Comparison of ENCODE assay signal across 1 cellular context in the genomic region with DNA sequence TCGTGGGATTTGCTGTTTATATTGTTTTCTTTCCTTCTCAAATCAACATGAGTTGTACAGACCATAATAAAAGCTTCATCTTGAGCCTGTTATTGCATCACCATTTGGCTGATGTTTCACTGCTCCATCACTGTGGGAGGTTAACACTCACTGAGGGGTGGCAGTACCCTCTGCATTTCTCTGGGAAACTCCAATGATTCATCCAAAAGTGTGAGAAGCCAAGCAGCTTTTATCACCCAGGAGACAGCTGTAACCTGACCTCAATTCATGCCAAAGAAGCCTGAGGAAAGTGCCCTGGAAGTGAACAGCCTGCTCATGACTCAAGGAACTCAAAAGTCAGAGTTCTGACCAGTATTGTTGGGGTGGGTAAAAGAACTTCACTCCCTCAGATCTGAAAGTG.
TF ChIP-seq lines count a peak whose summit lies in the region.

No MANE protein-coding gene starts in this region.

TF ChIP-seq in SK-N-SH, 30 proteins besides CTCF, POLR2A, EP300 and RAD21 (continued from another document):
- TF ChIP-seq, protein P1, sequence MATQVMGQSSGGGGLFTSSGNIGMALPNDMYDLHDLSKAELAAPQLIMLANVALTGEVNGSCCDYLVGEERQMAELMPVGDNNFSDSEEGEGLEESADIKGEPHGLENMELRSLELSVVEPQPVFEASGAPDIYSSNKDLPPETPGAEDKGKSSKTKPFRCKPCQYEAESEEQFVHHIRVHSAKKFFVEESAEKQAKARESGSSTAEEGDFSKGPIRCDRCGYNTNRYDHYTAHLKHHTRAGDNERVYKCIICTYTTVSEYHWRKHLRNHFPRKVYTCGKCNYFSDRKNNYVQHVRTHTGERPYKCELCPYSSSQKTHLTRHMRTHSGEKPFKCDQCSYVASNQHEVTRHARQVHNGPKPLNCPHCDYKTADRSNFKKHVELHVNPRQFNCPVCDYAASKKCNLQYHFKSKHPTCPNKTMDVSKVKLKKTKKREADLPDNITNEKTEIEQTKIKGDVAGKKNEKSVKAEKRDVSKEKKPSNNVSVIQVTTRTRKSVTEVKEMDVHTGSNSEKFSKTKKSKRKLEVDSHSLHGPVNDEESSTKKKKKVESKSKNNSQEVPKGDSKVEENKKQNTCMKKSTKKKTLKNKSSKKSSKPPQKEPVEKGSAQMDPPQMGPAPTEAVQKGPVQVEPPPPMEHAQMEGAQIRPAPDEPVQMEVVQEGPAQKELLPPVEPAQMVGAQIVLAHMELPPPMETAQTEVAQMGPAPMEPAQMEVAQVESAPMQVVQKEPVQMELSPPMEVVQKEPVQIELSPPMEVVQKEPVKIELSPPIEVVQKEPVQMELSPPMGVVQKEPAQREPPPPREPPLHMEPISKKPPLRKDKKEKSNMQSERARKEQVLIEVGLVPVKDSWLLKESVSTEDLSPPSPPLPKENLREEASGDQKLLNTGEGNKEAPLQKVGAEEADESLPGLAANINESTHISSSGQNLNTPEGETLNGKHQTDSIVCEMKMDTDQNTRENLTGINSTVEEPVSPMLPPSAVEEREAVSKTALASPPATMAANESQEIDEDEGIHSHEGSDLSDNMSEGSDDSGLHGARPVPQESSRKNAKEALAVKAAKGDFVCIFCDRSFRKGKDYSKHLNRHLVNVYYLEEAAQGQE (IDR thresholded peaks at IDR 0.05; ENCODE audit: low read depth, low read length) = 0 out of 2 replicates have a peak, but pooled peaks have one; percentile 56
- TF ChIP-seq JUND (IDR thresholded peaks at IDR 0.05) (peak; percentile 92), RFX5 (IDR thresholded peaks at IDR 0.05; ENCODE audit: low read length) (no peak), TCF12 (IDR thresholded peaks at IDR 0.05) (peak; percentile 92), FOXJ3 (CRISPR knock-in tag; IDR thresholded peaks at IDR 0.05) (no peak), ELF1 (IDR thresholded peaks at IDR 0.05) (0 out of 2 replicates have a peak, but pooled peaks have one; percentile 12), YY1 (IDR thresholded peaks at IDR 0.05; ENCODE audit: low read depth) (0 out of 2 replicates have a peak, but pooled peaks have one; percentile 17), NRF1 (IDR thresholded peaks at IDR 0.05; ENCODE audit: low read depth, low read length) (no peak), POLR2AphosphoS5 (IDR thresholded peaks at IDR 0.05; ENCODE audit: low read depth, low read length) (peak; percentile 75; the same call in 1 of the 2 replicates), RXRA (IDR thresholded peaks at IDR 0.05; ENCODE audit: borderline replicate concordance, low read depth) (peak; percentile 73; the same call in 1 of the 2 replicates), GABPA (IDR thresholded peaks at IDR 0.05; ENCODE audit: low read depth) (peak; percentile 62), FOSL2 (IDR thresholded peaks at IDR 0.05; ENCODE audit: borderline replicate concordance, low read depth) (peak; percentile 92)
- TF ChIP-seq, protein P2, sequence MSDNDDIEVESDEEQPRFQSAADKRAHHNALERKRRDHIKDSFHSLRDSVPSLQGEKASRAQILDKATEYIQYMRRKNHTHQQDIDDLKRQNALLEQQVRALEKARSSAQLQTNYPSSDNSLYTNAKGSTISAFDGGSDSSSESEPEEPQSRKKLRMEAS (IDR thresholded peaks at IDR 0.05; ENCODE audit: low read depth) = peak; percentile 87
TF ChIP-seq in SK-N-SH: peak in this region for 18.
